In the genomic region with DNA sequence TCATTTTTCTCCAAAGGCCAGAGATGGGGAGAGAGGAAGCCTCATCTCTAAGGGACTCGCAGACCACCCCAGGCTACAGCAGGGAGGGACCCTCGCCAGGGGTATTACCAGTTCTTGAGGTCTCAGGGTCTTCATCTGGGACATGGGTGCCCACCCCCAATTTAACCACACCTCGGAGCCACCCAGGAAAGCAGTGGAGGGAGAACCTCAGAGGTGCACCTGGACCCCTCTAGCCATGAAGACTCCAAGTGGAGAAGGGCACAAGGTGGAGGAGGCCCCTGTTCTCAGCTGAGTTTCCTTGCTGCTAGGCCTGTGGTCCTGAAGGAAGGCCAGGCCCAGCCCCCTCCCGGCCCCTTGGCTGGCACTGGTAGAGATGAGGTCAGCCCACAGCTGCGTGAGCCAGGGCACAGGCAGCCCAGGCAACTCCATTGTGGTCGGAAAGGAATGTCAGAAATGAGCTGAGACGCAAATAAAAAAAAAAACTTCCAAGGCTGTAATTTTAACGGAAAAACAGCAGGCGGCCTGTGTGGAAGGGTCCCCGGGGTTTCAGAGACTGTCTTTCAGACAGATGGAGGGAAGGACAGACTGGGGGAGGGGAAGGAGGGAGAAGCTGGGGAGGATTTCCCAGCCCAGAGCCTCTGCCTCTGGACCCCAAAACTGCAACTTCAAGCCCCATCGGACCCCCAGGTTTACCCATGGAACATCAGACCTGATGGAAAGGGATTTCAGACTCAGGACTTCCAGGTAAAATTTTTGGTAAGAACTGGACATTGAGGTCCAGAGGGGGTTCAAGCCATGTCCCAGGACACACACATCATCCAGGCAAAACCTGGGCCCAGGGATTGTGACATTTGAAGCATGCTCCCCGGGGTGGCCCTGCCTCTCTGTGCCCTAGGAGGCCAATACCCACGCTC, we compare ENCODE assay signal across 9 cellular contexts. TPM values are rescaled to one million over a fixed set of nuclear protein-coding genes. Genes with fewer than 3 reads are reported as not detected.
DNase-seq lines count a peak whose midpoint lies in the region; ATAC-seq lines count a peak whose summit lies in the region.
"Had no signal": no experiment of that assay in that cellular context is flagged by ENCODE, and none has a peak within 500 bp of the region (broad histone marks: within the 10 kb centered on the region; RNA-seq: fewer than 3 reads in every experiment).

No MANE protein-coding gene starts in this region.

- peak overlapping the region; percentile 93 for H3K27ac ChIP-seq in muscle layer of duodenum (ENCODE audit: low read length)
- H3K27ac ChIP-seq: 22Rv1 had no signal

- peak overlapping the region in 1 of 2 donors; percentile 27 for H3K4me3 ChIP-seq in muscle layer of duodenum (ENCODE audit: low read depth in 1 of 2, low read length in 2 of 2)

- H3K9me3 ChIP-seq in muscle layer of duodenum (ENCODE audit: control insufficient read depth in 1 of 2, low read length in 2 of 2): no peaks in the 10 kb centered on the region

- DNase-seq in DMS53 (lab: John Stamatoyannopoulos, UW) (peak; percentile 21), DMS53 treated with DMSO at 0.1 percent for 48 hours (lab: John Stamatoyannopoulos, UW; ENCODE audit: unreplicated experiment) (no peak), RPMI7951 (ENCODE audit: low read depth) (peak; percentile 97)
- DNase-seq in stimulated activated CD8-positive, alpha-beta memory T cell treated with anti-CD3 and anti-CD28 coated beads, Interleukin-4, amount 100 ng/mL, for 48 hours: no peak

- ATAC-seq in esophagus mucosa (peak; percentile 54), HG03571 (IDR thresholded peaks at IDR 0.05; ENCODE audit: unreplicated experiment) (no peak), GM18861 (IDR thresholded peaks at IDR 0.05; ENCODE audit: unreplicated experiment) (no peak)

- peaks cover 31 to 76% of the 10 kb centered on the region in 2 donors for H3K4me1 ChIP-seq in muscle layer of duodenum (ENCODE audit: control insufficient read depth in 1 of 2, insufficient read depth in 2 of 2, low read length in 2 of 2)

- no peaks in the 10 kb centered on the region for H3K27me3 ChIP-seq in muscle layer of duodenum (ENCODE audit: low read depth, low read length)

- H3K36me3 ChIP-seq in muscle layer of duodenum (ENCODE audit: control insufficient read depth in 1 of 2, insufficient read depth in 2 of 2, low read length in 2 of 2): peaks cover 21 to 24% of the 10 kb centered on the region in 2 donors

RNA-seq across cellular contexts. Expression of a gene that starts 25.5 kb away (rescaled TPM):
- total RNA-seq in RPMI7951 (2014; rRNA removed; shearing (Covaris generic)): 16.3 and 36.6 TPM in 2 replicates
- 29.4 TPM for total RNA-seq in esophagus mucosa

Comparison
In these comparisons a context has a peak if more than half of its experiments do, and no peak if none do; other contexts are left out.
1. DNase-seq: peak in DMS53 (single experiment) and RPMI7951 (single experiment); none in DMS53 treated with DMSO at 0.1 percent for 48 hours (single experiment) and stimulated activated CD8-positive, alpha-beta memory T cell treated with anti-CD3 and anti-CD28 coated beads, Interleukin-4, amount 100 ng/mL, for 48 hours (single experiment).